ENCODE assay signal across 10 cellular contexts in genomic region chr2:142286618-142287017, GRCh38.
A peak's percentile ranks its signal among the peaks of the same experiment; 100 is the strongest.
DNase-seq lines count a peak whose midpoint lies in the region; ATAC-seq and TF ChIP-seq lines count a peak whose summit lies in the region.
"Had no signal": no experiment of that assay in that cellular context is flagged by ENCODE, and none has a peak within 500 bp of the region (broad histone marks: within the 10 kb centered on the region; RNA-seq: fewer than 3 reads in every experiment).

No MANE protein-coding gene starts in this region.

- TF ChIP-seq EP300 in transverse colon (IDR thresholded peaks at IDR 0.05; ENCODE audit: low read depth), result no peak

- no peaks in the 10 kb centered on the region for H3K4me1 ChIP-seq in transverse colon
- H3K4me1 ChIP-seq: esophagus squamous epithelium had no signal

- TF ChIP-seq POLR2A in transverse colon (IDR thresholded peaks at IDR 0.05), result no peak

- no peaks in the 10 kb centered on the region for H3K27me3 Mint-ChIP-seq in WTC11 (ENCODE audit: low read depth)
- no peaks in the 10 kb centered on the region for H3K27me3 Mint-ChIP-seq in activated T-cell treated with anti-CD3 and anti-CD28 coated beads, Interleukin-2, amount 50 U/mL, for 72 hours (ENCODE audit: low read depth)

- DNase-seq in NCI-H146 (lab: John Stamatoyannopoulos, UW) (peak; percentile 10), NCI-H146 treated with DMSO at 0.1 percent for 48 hours (lab: John Stamatoyannopoulos, UW; ENCODE audit: unreplicated experiment) (no peak), WTC11 (ENCODE audit: low spot score) (peak; percentile 48), transverse colon (no peak), ureter (ENCODE audit: low spot score) (no peak)
- DNase-seq in activated T-cell treated with anti-CD3 and anti-CD28 coated beads, Interleukin-2, amount 50 U/mL, for 72 hours, result no peak
- DNase-seq: esophagus squamous epithelium had no signal

- no peaks in the 10 kb centered on the region for H3K36me3 ChIP-seq in transverse colon
- H3K36me3 ChIP-seq: esophagus squamous epithelium had no signal

- no peaks in the 10 kb centered on the region for H3K36me3 Mint-ChIP-seq in WTC11
- no peaks in the 10 kb centered on the region for H3K36me3 Mint-ChIP-seq in activated T-cell treated with anti-CD3 and anti-CD28 coated beads, Interleukin-2, amount 50 U/mL, for 72 hours (ENCODE audit: insufficient read depth in 2 of 2)

- H3K27ac Mint-ChIP-seq in WTC11, result no peak overlapping the region
- no peak overlapping the region for H3K27ac Mint-ChIP-seq in activated T-cell treated with anti-CD3 and anti-CD28 coated beads, Interleukin-2, amount 50 U/mL, for 72 hours

- peak; percentile 71 for ATAC-seq in HG03378 (IDR thresholded peaks at IDR 0.05; ENCODE audit: unreplicated experiment)
- ATAC-seq in WTC11, result peak; percentile 99
- no peak for ATAC-seq in GM21528 (IDR thresholded peaks at IDR 0.05; ENCODE audit: low FRiP score, unreplicated experiment)
- no peak for ATAC-seq in activated T-cell treated with anti-CD3 and anti-CD28 coated beads, Interleukin-2, amount 50 U/mL, for 72 hours (replicated peaks in 1 of 2)

- no peaks in the 10 kb centered on the region for H3K9me3 ChIP-seq in transverse colon
- H3K9me3 ChIP-seq: esophagus squamous epithelium had no signal

- WGBS in transverse colon (ENCODE audit: low coverage in 1 of 2), 2 donors, result 51 to 62% methylated on average over 7 of the region's 7 CpGs

- H3K27me3 ChIP-seq in transverse colon, result no peaks in the 10 kb centered on the region
- H3K27me3 ChIP-seq: esophagus squamous epithelium had no signal

- in situ Hi-C loops in transverse colon (cut with MboI; ENCODE audit: low pct_ligation_motif_present in 1 of 4, low pct_unique_long_range_greater_than_20kb in 1 of 4, low sequenced_read_pairs in 3 of 4), result no loop called here

- H3K4me1 Mint-ChIP-seq in WTC11, result peaks cover 13% of the 10 kb centered on the region
- no peaks in the 10 kb centered on the region for H3K4me1 Mint-ChIP-seq in activated T-cell treated with anti-CD3 and anti-CD28 coated beads, Interleukin-2, amount 50 U/mL, for 72 hours (ENCODE audit: low read depth)

- H3K4me3 ChIP-seq in transverse colon, result no peak overlapping the region
- H3K4me3 ChIP-seq: esophagus squamous epithelium, SK-N-MC had no signal

- intact Hi-C loops in transverse colon (cut with DNase I; ENCODE audit: low total_unique reads), result no loop called here

- no peak overlapping the region for H3K4me3 Mint-ChIP-seq in WTC11
- no peak overlapping the region for H3K4me3 Mint-ChIP-seq in activated T-cell treated with anti-CD3 and anti-CD28 coated beads, Interleukin-2, amount 50 U/mL, for 72 hours

- POLR2A ChIA-PET in WTC11 (lab: Charles Lee), result no interaction called here

- TF ChIP-seq CTCF in WTC11 (IDR thresholded peaks at IDR 0.05) (peak; percentile 74), transverse colon (IDR thresholded peaks at IDR 0.05) (peak; percentile 13 to 36 (median 18))

- H3K9me3 Mint-ChIP-seq in WTC11, result peaks cover 4% of the 10 kb centered on the region; the same call in 1 of the 2 replicates
- H3K9me3 Mint-ChIP-seq in activated T-cell treated with anti-CD3 and anti-CD28 coated beads, Interleukin-2, amount 50 U/mL, for 72 hours, result peaks cover 0 to 9% of the 10 kb centered on the region in 2 donors

- H3K27ac ChIP-seq in transverse colon, result no peak overlapping the region
- H3K27ac ChIP-seq: esophagus squamous epithelium, SK-N-MC had no signal

- CTCF ChIA-PET in WTC11 (lab: Charles Lee), result interaction anchor here (0.7 kb wide), 1 partner anchor 10 kb away, joined by 4 read pairs; no protein-coding TSS in a partner anchor

TF ChIP-seq in WTC11, 78 proteins besides CTCF, POLR2A, EP300 and RAD21:
- TF ChIP-seq GRHL2 (CRISPR knock-in tag; IDR thresholded peaks at IDR 0.05; ENCODE audit: insufficient replicate concordance, severe bottlenecking) (no peak), TEAD1 (CRISPR knock-in tag; IDR thresholded peaks at IDR 0.05) (peak; percentile 91; the same call in 1 of the 2 replicates), NFATC4 (CRISPR knock-in tag; IDR thresholded peaks at IDR 0.05) (no peak), TEAD4 (CRISPR knock-in tag; IDR thresholded peaks at IDR 0.05) (peak; percentile 82; the same call in 1 of the 2 replicates), CREB1 (CRISPR knock-in tag; IDR thresholded peaks at IDR 0.05) (no peak)
TF ChIP-seq in WTC11: peak in this region for 2.

Comparison
In these comparisons a context has a peak if more than half of its experiments do, and no peak if none do; other contexts are left out.
1. DNase-seq: peak in NCI-H146 (single experiment) and WTC11 (single experiment); none in NCI-H146 treated with DMSO at 0.1 percent for 48 hours (single experiment), transverse colon (single experiment), activated T-cell treated with anti-CD3 and anti-CD28 coated beads, Interleukin-2, amount 50 U/mL, for 72 hours (0 of 2) and ureter (single experiment).
2. ATAC-seq: peak in HG03378 (single experiment) and WTC11 (single experiment); none in GM21528 (single experiment) and activated T-cell treated with anti-CD3 and anti-CD28 coated beads, Interleukin-2, amount 50 U/mL, for 72 hours (0 of 2).